9 cellular contexts compared by ENCODE assay signal in genomic region chr5:139684881-139685749, GRCh38. TPM values are rescaled to one million over a fixed set of nuclear protein-coding genes. Genes with fewer than 3 reads are reported as not detected.
DNase-seq lines count a peak whose midpoint lies in the region; ATAC-seq and TF ChIP-seq lines count a peak whose summit lies in the region.
"Had no signal": no experiment of that assay in that cellular context is flagged by ENCODE, and none has a peak within 500 bp of the region (broad histone marks: within the 10 kb centered on the region; RNA-seq: fewer than 3 reads in every experiment).

No MANE protein-coding gene starts in this region.

- no peak overlapping the region for H3K4me3 Mint-ChIP-seq in stimulated activated memory B cell treated with anti-CD40 and anti-IgM and Interleukin-4, amounts not matched to agents 10 μg/mL and 1 μg/mL and 100 μg/mL, for 72 hours

- H3K4me1 Mint-ChIP-seq in stimulated activated memory B cell treated with anti-CD40 and anti-IgM and Interleukin-4, amounts not matched to agents 10 μg/mL and 1 μg/mL and 100 μg/mL, for 72 hours = peaks cover 78% of the 10 kb centered on the region

- intact Hi-C loops in left ventricle myocardium superior (cut with micrococcal nuclease) = loop anchor here (5.0 kb wide), 1 partner anchor 48 kb away; no protein-coding TSS in a partner anchor

- peak; percentile 27; the same call in 1 of the 2 replicates for TF ChIP-seq CTCF in VCaP (conservative IDR thresholded peaks at IDR 0.05)

- peaks cover 47% of the 10 kb centered on the region for H3K36me3 Mint-ChIP-seq in stimulated activated memory B cell treated with anti-CD40 and anti-IgM and Interleukin-4, amounts not matched to agents 10 μg/mL and 1 μg/mL and 100 μg/mL, for 72 hours

- ATAC-seq in left ventricle myocardium superior = peak; percentile 69
- no peak for ATAC-seq in stimulated activated memory B cell treated with anti-CD40 and anti-IgM and Interleukin-4, amounts not matched to agents 10 μg/mL and 1 μg/mL and 100 μg/mL, for 72 hours

- peak overlapping the region; percentile 83 for H3K27ac Mint-ChIP-seq in stimulated activated memory B cell treated with anti-CD40 and anti-IgM and Interleukin-4, amounts not matched to agents 10 μg/mL and 1 μg/mL and 100 μg/mL, for 72 hours

- no peaks in the 10 kb centered on the region for H3K27me3 Mint-ChIP-seq in stimulated activated memory B cell treated with anti-CD40 and anti-IgM and Interleukin-4, amounts not matched to agents 10 μg/mL and 1 μg/mL and 100 μg/mL, for 72 hours

- peak; percentile 37 to 54 for DNase-seq in NCI-H2081 (lab: John Stamatoyannopoulos, UW)
- DNase-seq in NCI-H2081 treated with DMSO at 0.1 percent for 48 hours (lab: John Stamatoyannopoulos, UW) = no peak
- DNase-seq in left ventricle myocardium superior = peak; percentile 75
- no peak for DNase-seq in HCEC 1CT
- DNase-seq in stimulated activated CD4-positive, alpha-beta T cell treated with anti-CD3 and anti-CD28 coated beads, Interleukin-4, amount 100 ng/mL, for 4 hours = no peak
- DNase-seq in NCI-H82 (lab: John Stamatoyannopoulos, UW) = no peak
- DNase-seq: activated naive CD4-positive, alpha-beta T cell treated with Interleukin-2 at 50 U/mL for 16 hours had no signal

- no peaks in the 10 kb centered on the region for H3K9me3 Mint-ChIP-seq in stimulated activated memory B cell treated with anti-CD40 and anti-IgM and Interleukin-4, amounts not matched to agents 10 μg/mL and 1 μg/mL and 100 μg/mL, for 72 hours

- no peak overlapping the region for H3K27ac ChIP-seq in VCaP

RNA-seq across cellular contexts. Expression of gene CXXC5, which starts 37.0 kb away (rescaled TPM):
- total RNA-seq in left ventricle myocardium superior = 75.7 TPM

Comparison
In these comparisons a context has a peak if more than half of its experiments do, and no peak if none do; other contexts are left out.
1. DNase-seq: peak in NCI-H2081 (2 of 2) and left ventricle myocardium superior (single experiment); none in NCI-H2081 treated with DMSO at 0.1 percent for 48 hours (single experiment), HCEC 1CT (single experiment), stimulated activated CD4-positive, alpha-beta T cell treated with anti-CD3 and anti-CD28 coated beads, Interleukin-4, amount 100 ng/mL, for 4 hours (0 of 2) and NCI-H82 (single experiment).